In the genomic region with DNA sequence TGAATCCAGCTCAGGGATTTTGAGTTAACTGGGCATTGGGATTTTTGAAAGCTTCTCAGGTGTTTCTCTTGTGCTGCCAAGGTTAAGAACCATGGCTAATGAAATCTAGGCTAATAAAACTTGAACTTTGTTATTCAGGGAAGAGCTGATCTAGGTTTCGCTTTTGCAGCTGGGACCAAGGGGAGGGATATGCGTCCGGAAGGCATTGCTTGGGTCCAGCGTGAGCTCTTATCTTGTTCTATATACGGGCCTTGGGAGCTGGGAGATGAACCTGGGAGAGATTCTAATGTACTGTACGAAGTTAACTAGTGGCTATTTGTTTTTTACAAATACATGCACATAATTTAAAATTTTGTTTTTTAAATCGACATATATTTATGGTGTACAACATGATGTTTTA, we compare ENCODE assay signal across 28 cellular contexts.
"Had no signal": no experiment of that assay in that cellular context is flagged by ENCODE, and none has a peak within 500 bp of the region (broad histone marks: within the 10 kb centered on the region; RNA-seq: fewer than 3 reads in every experiment).

No MANE protein-coding gene starts in this region.

- DNase-seq: activated CD4-positive, alpha-beta memory T cell treated with anti-CD3 and anti-CD28 coated beads, Interleukin-2, amount 10 ng/mL, durations not matched to agents 7 days and 5 days; activated CD4-positive, alpha-beta T cell treated with anti-CD3 and anti-CD28 coated beads for 1 hour; activated CD4-positive, alpha-beta T cell treated with anti-CD3 and anti-CD28 coated beads, Interleukin-2, amount 10 ng/mL, durations not matched to agents 7 days and 5 days; activated CD8-positive, alpha-beta memory T cell treated with anti-CD3 and anti-CD28 coated beads, Interleukin-2, amount 50 U/mL, for 48 hours; activated gamma-delta T cell; activated naive CD4-positive, alpha-beta T cell treated with anti-CD3 and anti-CD28 coated beads, Interleukin-2, amount 10 ng/mL, durations not matched to agents 7 days and 5 days; activated naive CD8-positive, alpha-beta T cell treated with anti-CD3 and anti-CD28 coated beads, Interleukin-2, amount 10 ng/mL, durations not matched to agents 7 days and 5 days; activated T-cell treated with anti-CD3 and anti-CD28 coated beads, Interleukin-2, amount 50 U/mL, for 24 hours; caudate nucleus; effector CD4-positive, alpha-beta T cell; esophagus squamous epithelium; glutamatergic neuron; islet precursor cell; lower lobe of right lung; mesendoderm; posterior cingulate gyrus; right lobe of liver; stimulated activated CD4-positive, alpha-beta T cell treated with anti-CD3 and anti-CD28 coated beads, Interleukin-4, amount 100 ng/mL, for 24 hours; T-helper 17 cell; T1000; upper lobe of right lung had no signal

- H3K9me3 ChIP-seq: ascending aorta, esophagus squamous epithelium, lower lobe of right lung, right lobe of liver, upper lobe of right lung had no signal

- H3K4me3 Mint-ChIP-seq: activated CD4-positive, alpha-beta memory T cell treated with anti-CD3 and anti-CD28 coated beads, Interleukin-2, amount 10 ng/mL, durations not matched to agents 7 days and 5 days; activated CD4-positive, alpha-beta T cell treated with anti-CD3 and anti-CD28 coated beads, Interleukin-2, amount 10 ng/mL, durations not matched to agents 7 days and 5 days; activated naive CD4-positive, alpha-beta T cell treated with anti-CD3 and anti-CD28 coated beads, Interleukin-2, amount 10 ng/mL, durations not matched to agents 7 days and 5 days; activated naive CD8-positive, alpha-beta T cell treated with anti-CD3 and anti-CD28 coated beads, Interleukin-2, amount 10 ng/mL, durations not matched to agents 7 days and 5 days; activated T-cell treated with anti-CD3 and anti-CD28 coated beads, Interleukin-2, amount 50 U/mL, for 24 hours; dendritic cell treated with granulocyte-macrophage colony-stimulating factor and Interleukin-4, amounts not matched to agents 40 ng/mL and 50 ng/mL, for 4 days; nephron; stimulated activated effector memory CD8-positive, alpha-beta T cell treated with anti-CD3 and anti-CD28 coated beads, Interleukin-12 subunit alpha, Interleukin-12 subunit beta, amount 100 ng/mL, for 72 hours; stimulated activated naive CD8-positive, alpha-beta T cell treated with anti-CD3 and anti-CD28 coated beads, Interleukin-15, Interleukin-2, amounts not matched to agents 100 ng/mL and 50 ng/mL, for 24 hours; T-helper 17 cell had no signal

- H3K36me3 ChIP-seq: ascending aorta, esophagus squamous epithelium, right lobe of liver, upper lobe of right lung had no signal

- H3K36me3 Mint-ChIP-seq: brain had no signal

- H3K4me1 ChIP-seq: right lobe of liver had no signal

- H3K27ac Mint-ChIP-seq: activated CD4-positive, alpha-beta memory T cell treated with anti-CD3 and anti-CD28 coated beads, Interleukin-2, amount 10 ng/mL, durations not matched to agents 7 days and 5 days; activated CD4-positive, alpha-beta T cell treated with anti-CD3 and anti-CD28 coated beads, Interleukin-2, amount 10 ng/mL, durations not matched to agents 7 days and 5 days; activated naive CD4-positive, alpha-beta T cell treated with anti-CD3 and anti-CD28 coated beads, Interleukin-2, amount 10 ng/mL, durations not matched to agents 7 days and 5 days; activated naive CD8-positive, alpha-beta T cell treated with anti-CD3 and anti-CD28 coated beads, Interleukin-2, amount 10 ng/mL, durations not matched to agents 7 days and 5 days; activated T-cell treated with anti-CD3 and anti-CD28 coated beads, Interleukin-2, amount 50 U/mL, for 24 hours; dendritic cell treated with granulocyte-macrophage colony-stimulating factor and Interleukin-4, amounts not matched to agents 40 ng/mL and 50 ng/mL, for 4 days; stimulated activated effector memory CD8-positive, alpha-beta T cell treated with anti-CD3 and anti-CD28 coated beads, Interleukin-12 subunit alpha, Interleukin-12 subunit beta, amount 100 ng/mL, for 72 hours; stimulated activated naive CD8-positive, alpha-beta T cell treated with anti-CD3 and anti-CD28 coated beads, Interleukin-15, Interleukin-2, amounts not matched to agents 100 ng/mL and 50 ng/mL, for 24 hours; T-helper 17 cell had no signal

- H3K27me3 ChIP-seq: ascending aorta, esophagus squamous epithelium, hepatocyte, right lobe of liver, upper lobe of right lung had no signal

- H3K9me3 Mint-ChIP-seq: activated CD4-positive, alpha-beta memory T cell treated with anti-CD3 and anti-CD28 coated beads, Interleukin-2, amount 10 ng/mL, durations not matched to agents 7 days and 5 days; activated CD4-positive, alpha-beta T cell treated with anti-CD3 and anti-CD28 coated beads, Interleukin-2, amount 10 ng/mL, durations not matched to agents 7 days and 5 days; activated naive CD4-positive, alpha-beta T cell treated with anti-CD3 and anti-CD28 coated beads, Interleukin-2, amount 10 ng/mL, durations not matched to agents 7 days and 5 days; activated naive CD8-positive, alpha-beta T cell treated with anti-CD3 and anti-CD28 coated beads, Interleukin-2, amount 10 ng/mL, durations not matched to agents 7 days and 5 days; activated T-cell treated with anti-CD3 and anti-CD28 coated beads, Interleukin-2, amount 50 U/mL, for 24 hours; nephron; stimulated activated effector memory CD8-positive, alpha-beta T cell treated with anti-CD3 and anti-CD28 coated beads, Interleukin-12 subunit alpha, Interleukin-12 subunit beta, amount 100 ng/mL, for 72 hours; stimulated activated naive CD8-positive, alpha-beta T cell treated with anti-CD3 and anti-CD28 coated beads, Interleukin-15, Interleukin-2, amounts not matched to agents 100 ng/mL and 50 ng/mL, for 24 hours had no signal

- H3K4me3 ChIP-seq: ascending aorta, esophagus squamous epithelium, hepatocyte, lower lobe of right lung, right lobe of liver, upper lobe of right lung had no signal

- H3K27me3 Mint-ChIP-seq: activated CD4-positive, alpha-beta memory T cell treated with anti-CD3 and anti-CD28 coated beads, Interleukin-2, amount 10 ng/mL, durations not matched to agents 7 days and 5 days; activated CD4-positive, alpha-beta T cell treated with anti-CD3 and anti-CD28 coated beads, Interleukin-2, amount 10 ng/mL, durations not matched to agents 7 days and 5 days; activated naive CD4-positive, alpha-beta T cell treated with anti-CD3 and anti-CD28 coated beads, Interleukin-2, amount 10 ng/mL, durations not matched to agents 7 days and 5 days; activated naive CD8-positive, alpha-beta T cell treated with anti-CD3 and anti-CD28 coated beads, Interleukin-2, amount 10 ng/mL, durations not matched to agents 7 days and 5 days; activated T-cell treated with anti-CD3 and anti-CD28 coated beads, Interleukin-2, amount 50 U/mL, for 24 hours; stimulated activated naive CD8-positive, alpha-beta T cell treated with anti-CD3 and anti-CD28 coated beads, Interleukin-15, Interleukin-2, amounts not matched to agents 100 ng/mL and 50 ng/mL, for 24 hours; T-helper 17 cell had no signal

- H3K27ac ChIP-seq: lower lobe of right lung, right lobe of liver, upper lobe of right lung had no signal

- ATAC-seq: lower lobe of right lung; right lobe of liver; stimulated activated effector memory CD8-positive, alpha-beta T cell treated with anti-CD3 and anti-CD28 coated beads, Interleukin-12 subunit alpha, Interleukin-12 subunit beta, amount 100 ng/mL, for 72 hours; T-helper 17 cell; upper lobe of right lung had no signal
